1 cellular context compared by ENCODE assay signal in the genomic region with DNA sequence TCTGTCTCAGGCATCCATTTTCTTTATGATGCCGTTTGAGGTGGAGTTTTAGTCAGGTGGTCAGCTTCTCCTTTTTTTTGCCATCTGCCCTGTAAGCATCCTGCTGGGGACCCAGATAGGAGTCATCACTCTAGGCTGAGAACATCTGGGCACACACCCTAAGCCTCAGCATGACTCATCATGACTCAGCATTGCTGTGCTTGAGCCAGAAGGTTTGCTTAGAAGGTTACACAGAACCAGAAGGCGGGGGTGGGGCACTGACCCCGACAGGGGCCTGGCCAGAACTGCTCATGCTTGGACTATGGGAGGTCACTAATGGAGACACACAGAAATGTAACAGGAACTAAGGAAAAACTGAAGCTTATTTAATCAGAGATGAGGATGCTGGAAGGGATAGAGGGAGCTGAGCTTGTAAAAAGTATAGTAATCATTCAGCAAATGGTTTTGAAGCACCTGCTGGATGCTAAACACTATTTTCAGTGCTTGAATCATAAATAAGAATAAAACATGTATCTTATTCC.
TF ChIP-seq lines count a peak whose summit lies in the region.

No MANE protein-coding gene starts in this region.

TF ChIP-seq in K562, 482 proteins besides CTCF, POLR2A, EP300 and RAD21 (continued from another document and continues in another):
- peak in 1 of 2 experiments; percentile 99; a peak in 2 of 4 replicates for TF ChIP-seq ZNF318 (IDR thresholded peaks at IDR 0.05; ENCODE audit: borderline replicate concordance in 1 of 2, low read depth in 1 of 2)
- no peak for TF ChIP-seq SREBF2 (CRISPR knock-in tag; IDR thresholded peaks at IDR 0.05)
- no peak for TF ChIP-seq HINFP (tag; conservative IDR thresholded peaks at IDR 0.05; ENCODE audit: low read depth)
- TF ChIP-seq BRD4 (IDR thresholded peaks at IDR 0.05): peak; percentile 57; the same call in 1 of the 2 replicates
- no peak; the same call in 1 of the 2 replicates for TF ChIP-seq MYBL2 (IDR thresholded peaks at IDR 0.05; ENCODE audit: low read depth)
- TF ChIP-seq MYBL2 (CRISPR knock-in tag; IDR thresholded peaks at IDR 0.05; ENCODE audit: borderline replicate concordance): no peak
- TF ChIP-seq CHD2 (IDR thresholded peaks at IDR 0.05; ENCODE audit: low read depth, low read length): no peak
- TF ChIP-seq, protein P1, sequence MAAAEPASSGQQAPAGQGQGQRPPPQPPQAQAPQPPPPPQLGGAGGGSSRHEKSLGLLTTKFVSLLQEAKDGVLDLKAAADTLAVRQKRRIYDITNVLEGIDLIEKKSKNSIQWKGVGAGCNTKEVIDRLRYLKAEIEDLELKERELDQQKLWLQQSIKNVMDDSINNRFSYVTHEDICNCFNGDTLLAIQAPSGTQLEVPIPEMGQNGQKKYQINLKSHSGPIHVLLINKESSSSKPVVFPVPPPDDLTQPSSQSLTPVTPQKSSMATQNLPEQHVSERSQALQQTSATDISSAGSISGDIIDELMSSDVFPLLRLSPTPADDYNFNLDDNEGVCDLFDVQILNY (CRISPR knock-in tag; IDR thresholded peaks at IDR 0.05): no peak
- peak; percentile 94 for TF ChIP-seq HDAC3 (IDR thresholded peaks at IDR 0.05; ENCODE audit: borderline replicate concordance, partially characterized antibody)
- peak; percentile 85; the same call in 1 of the 2 replicates for TF ChIP-seq ZNF274 (IDR thresholded peaks at IDR 0.05; ENCODE audit: borderline replicate concordance, low read depth, low read length)
- peak; percentile 88 for TF ChIP-seq NR2C1 (IDR thresholded peaks at IDR 0.05)
- TF ChIP-seq NR2C1 (tag; IDR thresholded peaks at IDR 0.05): peak; percentile 91
- TF ChIP-seq, protein P2, sequence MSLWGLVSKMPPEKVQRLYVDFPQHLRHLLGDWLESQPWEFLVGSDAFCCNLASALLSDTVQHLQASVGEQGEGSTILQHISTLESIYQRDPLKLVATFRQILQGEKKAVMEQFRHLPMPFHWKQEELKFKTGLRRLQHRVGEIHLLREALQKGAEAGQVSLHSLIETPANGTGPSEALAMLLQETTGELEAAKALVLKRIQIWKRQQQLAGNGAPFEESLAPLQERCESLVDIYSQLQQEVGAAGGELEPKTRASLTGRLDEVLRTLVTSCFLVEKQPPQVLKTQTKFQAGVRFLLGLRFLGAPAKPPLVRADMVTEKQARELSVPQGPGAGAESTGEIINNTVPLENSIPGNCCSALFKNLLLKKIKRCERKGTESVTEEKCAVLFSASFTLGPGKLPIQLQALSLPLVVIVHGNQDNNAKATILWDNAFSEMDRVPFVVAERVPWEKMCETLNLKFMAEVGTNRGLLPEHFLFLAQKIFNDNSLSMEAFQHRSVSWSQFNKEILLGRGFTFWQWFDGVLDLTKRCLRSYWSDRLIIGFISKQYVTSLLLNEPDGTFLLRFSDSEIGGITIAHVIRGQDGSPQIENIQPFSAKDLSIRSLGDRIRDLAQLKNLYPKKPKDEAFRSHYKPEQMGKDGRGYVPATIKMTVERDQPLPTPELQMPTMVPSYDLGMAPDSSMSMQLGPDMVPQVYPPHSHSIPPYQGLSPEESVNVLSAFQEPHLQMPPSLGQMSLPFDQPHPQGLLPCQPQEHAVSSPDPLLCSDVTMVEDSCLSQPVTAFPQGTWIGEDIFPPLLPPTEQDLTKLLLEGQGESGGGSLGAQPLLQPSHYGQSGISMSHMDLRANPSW (CRISPR knock-in tag; IDR thresholded peaks at IDR 0.05): peak; percentile 71; the same call in 1 of the 2 replicates
- TF ChIP-seq, protein P3, sequence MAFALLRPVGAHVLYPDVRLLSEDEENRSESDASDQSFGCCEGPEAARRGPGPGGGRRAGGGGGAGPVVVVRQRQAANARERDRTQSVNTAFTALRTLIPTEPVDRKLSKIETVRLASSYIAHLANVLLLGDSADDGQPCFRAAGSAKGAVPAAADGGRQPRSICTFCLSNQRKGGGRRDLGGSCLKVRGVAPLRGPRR (CRISPR knock-in tag; IDR thresholded peaks at IDR 0.05): peak; percentile 89
- TF ChIP-seq ZMIZ1 (IDR thresholded peaks at IDR 0.05; ENCODE audit: low read depth in 2 of 2, low read length in 2 of 2): peak in 1 of 2 experiments; percentile 97; a peak in 2 of 4 replicates
- peak; percentile 90; the same call in 1 of the 2 replicates for TF ChIP-seq ZNF583 (CRISPR knock-in tag; IDR thresholded peaks at IDR 0.05)
- peak; percentile 100 for TF ChIP-seq C11orf30 (IDR thresholded peaks at IDR 0.05; ENCODE audit: low read depth)
- peak; percentile 89 for TF ChIP-seq HES1 (IDR thresholded peaks at IDR 0.05; ENCODE audit: low read depth)
- TF ChIP-seq BCOR (IDR thresholded peaks at IDR 0.05): peak; percentile 74
- TF ChIP-seq, protein P4, sequence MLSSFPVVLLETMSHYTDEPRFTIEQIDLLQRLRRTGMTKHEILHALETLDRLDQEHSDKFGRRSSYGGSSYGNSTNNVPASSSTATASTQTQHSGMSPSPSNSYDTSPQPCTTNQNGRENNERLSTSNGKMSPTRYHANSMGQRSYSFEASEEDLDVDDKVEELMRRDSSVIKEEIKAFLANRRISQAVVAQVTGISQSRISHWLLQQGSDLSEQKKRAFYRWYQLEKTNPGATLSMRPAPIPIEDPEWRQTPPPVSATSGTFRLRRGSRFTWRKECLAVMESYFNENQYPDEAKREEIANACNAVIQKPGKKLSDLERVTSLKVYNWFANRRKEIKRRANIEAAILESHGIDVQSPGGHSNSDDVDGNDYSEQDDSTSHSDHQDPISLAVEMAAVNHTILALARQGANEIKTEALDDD (IDR thresholded peaks at IDR 0.05): peak; percentile 70
- peak; percentile 75 for TF ChIP-seq ZNF79 (CRISPR knock-in tag; IDR thresholded peaks at IDR 0.05; ENCODE audit: low read depth)
- peak; percentile 30 to 50; a peak in 1 of 4 replicates for TF ChIP-seq MLLT1 (IDR thresholded peaks at IDR 0.05)
- TF ChIP-seq ZNF316 (IDR thresholded peaks at IDR 0.05): peak; percentile 100
- TF ChIP-seq ZBED1 (IDR thresholded peaks at IDR 0.05): peak; percentile 93
- peak; percentile 97 for TF ChIP-seq SMAD4 (CRISPR knock-in tag; conservative IDR thresholded peaks at IDR 0.05)
- peak; percentile 53; the same call in 1 of the 2 replicates for TF ChIP-seq CEBPB (tag; IDR thresholded peaks at IDR 0.05)
- TF ChIP-seq ZNF324 (CRISPR knock-in tag; IDR thresholded peaks at IDR 0.05): no peak
- no peak for TF ChIP-seq ZNF143 (CRISPR knock-in tag; IDR thresholded peaks at IDR 0.05)
- peak; percentile 98 for TF ChIP-seq ELF4 (CRISPR knock-in tag; IDR thresholded peaks at IDR 0.05)
- peak; percentile 84 for TF ChIP-seq PHB2 (IDR thresholded peaks at IDR 0.05; ENCODE audit: low read depth)
- TF ChIP-seq SREBF1 (IDR thresholded peaks at IDR 0.05; ENCODE audit: borderline replicate concordance, low read depth, low read length): no peak
- TF ChIP-seq MTA1 (IDR thresholded peaks at IDR 0.05; ENCODE audit: borderline replicate concordance): peak; percentile 90
- 0 out of 2 replicates have a peak, but pooled peaks have one; percentile 51 for TF ChIP-seq BCL6 (CRISPR knock-in tag; IDR thresholded peaks at IDR 0.05)
- 0 out of 2 replicates have a peak, but pooled peaks have one; percentile 39 for TF ChIP-seq TEAD2 (tag; IDR thresholded peaks at IDR 0.05)
- TF ChIP-seq PTTG1 (tag; IDR thresholded peaks at IDR 0.05; ENCODE audit: low read depth): no peak
- TF ChIP-seq RB1 (IDR thresholded peaks at IDR 0.05; ENCODE audit: low read depth): peak; percentile 40; the same call in 1 of the 2 replicates
- no peak for TF ChIP-seq ARHGAP35 (IDR thresholded peaks at IDR 0.05; ENCODE audit: partially characterized antibody)
- peak; percentile 99 for TF ChIP-seq NCOR1 (IDR thresholded peaks at IDR 0.05)
